In the genomic region with DNA sequence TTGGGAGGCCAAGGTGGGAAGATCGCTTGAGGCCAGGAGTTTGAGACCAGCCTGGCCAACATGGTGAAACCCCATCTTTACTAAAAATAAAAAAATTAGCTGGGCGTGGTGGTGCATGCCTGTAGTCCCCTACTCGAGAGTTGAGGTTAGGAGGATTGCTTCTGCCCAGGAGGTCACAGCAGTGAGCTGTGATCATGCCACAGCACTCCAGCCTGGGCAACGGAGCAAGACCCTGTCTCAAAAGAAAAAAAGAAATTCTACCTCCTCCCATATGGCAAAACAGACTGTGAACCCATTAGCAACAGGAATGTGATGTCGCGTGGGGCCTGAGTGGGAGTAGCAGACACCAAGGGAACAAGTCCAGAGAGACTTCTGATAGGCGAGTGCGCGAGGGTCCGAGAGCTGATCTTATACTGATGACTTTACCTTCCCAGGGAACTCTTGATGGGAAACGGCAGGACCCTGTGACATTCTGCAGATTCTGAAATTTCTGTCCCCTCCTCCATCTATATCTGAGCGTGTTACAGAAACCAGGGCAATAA, we compare ENCODE assay signal across 1 cellular context.
TF ChIP-seq lines count a peak whose summit lies in the region.

No MANE protein-coding gene starts in this region.

TF ChIP-seq in IMR-90, 13 proteins besides CTCF, POLR2A, EP300 and RAD21:
- no peak for TF ChIP-seq CEBPB (IDR thresholded peaks at IDR 0.05; ENCODE audit: low read depth, low read length)
- no peak for TF ChIP-seq SMC3 (IDR thresholded peaks at IDR 0.05; ENCODE audit: low read depth, low read length)
